Comparison of ENCODE assay signal across 13 cellular contexts in the genomic region with DNA sequence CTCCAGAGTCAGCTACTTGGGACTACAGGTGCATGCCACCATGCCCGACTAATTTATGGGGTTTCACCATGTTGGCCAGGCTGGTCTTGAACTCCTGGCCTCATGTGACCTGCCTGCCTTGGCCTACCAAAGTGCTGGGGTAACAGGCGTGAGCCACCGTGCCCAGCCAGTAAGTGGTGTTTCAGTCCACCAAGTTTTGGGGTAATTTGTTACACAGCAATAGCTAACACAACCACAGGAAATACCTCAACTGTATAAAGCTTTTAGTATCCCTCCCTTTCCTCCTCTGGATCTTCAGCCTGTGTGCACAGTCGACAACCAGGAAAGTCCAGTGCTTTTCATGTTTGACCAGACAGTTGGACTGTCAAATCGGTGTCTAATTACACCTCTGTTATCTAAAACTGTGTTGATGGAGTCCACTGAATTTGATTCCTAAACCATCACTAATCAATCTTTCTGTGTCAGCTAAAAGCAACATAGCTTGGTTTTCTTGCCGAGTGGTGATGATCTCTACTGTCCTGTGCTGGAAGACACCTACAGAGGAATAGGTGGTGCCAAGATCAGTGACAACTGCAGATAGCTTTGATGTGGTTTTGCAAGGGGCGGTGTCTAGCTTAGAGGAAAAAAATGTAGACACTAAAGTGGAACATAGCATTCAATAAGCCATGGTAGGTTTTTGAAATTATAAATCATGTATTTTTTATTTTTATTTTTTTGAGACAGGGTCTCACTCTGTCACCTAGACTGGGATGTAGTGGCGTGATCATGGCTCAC. TPM values are rescaled to one million over a fixed set of nuclear protein-coding genes. Genes with fewer than 3 reads are reported as not detected.
DNase-seq lines count a peak whose midpoint lies in the region; ATAC-seq and TF ChIP-seq lines count a peak whose summit lies in the region.
"Had no signal": no experiment of that assay in that cellular context is flagged by ENCODE, and none has a peak within 500 bp of the region (broad histone marks: within the 10 kb centered on the region; RNA-seq: fewer than 3 reads in every experiment).

No MANE protein-coding gene starts in this region.

- H3K27ac Mint-ChIP-seq in CD4-positive, alpha-beta memory T cell, result peak overlapping the region; percentile 43 to 95 (median 88)
- peak overlapping the region; percentile 5 for H3K27ac Mint-ChIP-seq in progenitor cell of endocrine pancreas

- H3K4me3 ChIP-seq in CD4-positive, alpha-beta memory T cell (ENCODE audit: low read length in 2 of 2), result no peak overlapping the region
- H3K4me3 ChIP-seq: lower lobe of right lung, vagina had no signal

- TF ChIP-seq CTCF in progenitor cell of endocrine pancreas (IDR thresholded peaks at IDR 0.05; ENCODE audit: unreplicated experiment), result no peak

- POLR2A ChIA-PET in CD4-positive, alpha-beta memory T cell (lab: Charles Lee; ENCODE audit: partially characterized antibody), result interaction anchor here (0.9 to 5.0 kb wide), 7 partner anchors 9 to 68 kb away, joined by 3 to 46 read pairs (median 3); a partner anchor contains a TSS

- peak; percentile 78 to 88 (median 81) for DNase-seq in CD4-positive, alpha-beta memory T cell
- peak; percentile 33 for DNase-seq in activated CD4-positive, CD25-positive, alpha-beta regulatory T cell treated with anti-CD3 and anti-CD28 coated beads, Interleukin-2, amount 50 U/mL, for 72 hours
- peak; percentile 78 for DNase-seq in activated effector memory CD4-positive, alpha-beta T cell treated with anti-CD3 and anti-CD28 coated beads, Interleukin-2, amount 50 U/mL, for 16 hours
- DNase-seq in progenitor cell of endocrine pancreas (ENCODE audit: low spot score, unreplicated experiment), result no peak
- DNase-seq in SIG-M5 treated with dmso at 0.1 percent for 504 hours (lab: John Stamatoyannopoulos, UW; ENCODE audit: unreplicated experiment), result no peak
- no peak for DNase-seq in AML-193 (lab: John Stamatoyannopoulos, UW)
- DNase-seq in HK-2 (ENCODE audit: unreplicated experiment), result no peak
- DNase-seq: GDM1, hypothalamus, lower lobe of right lung, NCI-H446 had no signal

- CTCF ChIA-PET in CD4-positive, alpha-beta memory T cell (lab: Charles Lee; ENCODE audit: partially characterized antibody), result interaction anchor here (0.9 to 1.8 kb wide), 11 partner anchors 8 to 522 kb away, joined by 3 to 10 read pairs (median 4); no protein-coding TSS in a partner anchor

- no peaks in the 10 kb centered on the region for H3K9me3 ChIP-seq in CD4-positive, alpha-beta memory T cell (ENCODE audit: control insufficient read depth in 1 of 2, low read length in 2 of 2)
- H3K9me3 ChIP-seq: lower lobe of right lung, vagina had no signal

- peaks cover 24 to 32% (median 26%) of the 10 kb centered on the region in 4 donors for H3K4me1 Mint-ChIP-seq in CD4-positive, alpha-beta memory T cell
- no peaks in the 10 kb centered on the region for H3K4me1 Mint-ChIP-seq in progenitor cell of endocrine pancreas (ENCODE audit: low read depth)

- peaks cover 0 to 7% (median 3%) of the 10 kb centered on the region in 8 donors for H3K9me3 Mint-ChIP-seq in CD4-positive, alpha-beta memory T cell
- H3K9me3 Mint-ChIP-seq in progenitor cell of endocrine pancreas (ENCODE audit: low read depth), result peaks cover 3% of the 10 kb centered on the region

- no peaks in the 10 kb centered on the region for H3K27me3 Mint-ChIP-seq in CD4-positive, alpha-beta memory T cell
- no peaks in the 10 kb centered on the region for H3K27me3 Mint-ChIP-seq in progenitor cell of endocrine pancreas

- intact Hi-C loops in CD4-positive, alpha-beta memory T cell (cut with micrococcal nuclease), result loop anchor here (1.0 kb wide), 2 partner anchors 21 to 39 kb away; a partner anchor contains a TSS

- peaks cover 20% of the 10 kb centered on the region for H3K4me1 ChIP-seq in CD4-positive, alpha-beta memory T cell (ENCODE audit: insufficient read depth, low read length)
- H3K4me1 ChIP-seq: lower lobe of right lung, vagina had no signal

- H3K36me3 Mint-ChIP-seq in CD4-positive, alpha-beta memory T cell, result peaks cover 40 to 42% of the 10 kb centered on the region in 2 donors
- peaks cover 49% of the 10 kb centered on the region for H3K36me3 Mint-ChIP-seq in progenitor cell of endocrine pancreas (ENCODE audit: insufficient read depth)

- peak overlapping the region in 7 of 8 donors; percentile 14 to 65 (median 50) for H3K4me3 Mint-ChIP-seq in CD4-positive, alpha-beta memory T cell
- H3K4me3 Mint-ChIP-seq in progenitor cell of endocrine pancreas (ENCODE audit: low read depth), result no peak overlapping the region

- H3K27me3 ChIP-seq in CD4-positive, alpha-beta memory T cell (ENCODE audit: insufficient read depth, low read length), result no peaks in the 10 kb centered on the region
- H3K27me3 ChIP-seq: vagina had no signal

- H3K27ac ChIP-seq in CD4-positive, alpha-beta memory T cell (ENCODE audit: low read depth, low read length), result peak overlapping the region; percentile 43
- H3K27ac ChIP-seq: lower lobe of right lung, vagina had no signal

- no peak for ATAC-seq in HG02763 (IDR thresholded peaks at IDR 0.05; ENCODE audit: unreplicated experiment)

- peaks cover 14% of the 10 kb centered on the region for H3K36me3 ChIP-seq in CD4-positive, alpha-beta memory T cell (ENCODE audit: insufficient read depth, low read length)

RNA-seq across cellular contexts. Expression of a gene that starts 22.2 kb away (rescaled TPM):
- total RNA-seq in CD4-positive, alpha-beta memory T cell, result 10 to 100 TPM; 27.9 to 29.5 TPM
- 10 to 100 TPM; 19.6 to 25.5 TPM for polyA plus RNA-seq in CD4-positive, alpha-beta memory T cell
- total RNA-seq in progenitor cell of endocrine pancreas, result 14.4 and 15.2 TPM in 2 replicates

RNA-seq across cellular contexts. Expression of a gene that starts 38.4 kb away (rescaled TPM):
- total RNA-seq in CD4-positive, alpha-beta memory T cell, result 10 to 100 TPM; 17.0 to 17.5 TPM
- polyA plus RNA-seq in CD4-positive, alpha-beta memory T cell, result 10 to 100 TPM in 1 of 2 donors, 1 to 10 TPM in 1; 6.3 to 13.1 TPM
- total RNA-seq in progenitor cell of endocrine pancreas, result 38.5 and 40.2 TPM in 2 replicates

Comparison
In these comparisons a context has a peak if more than half of its experiments do, and no peak if none do; other contexts are left out.
1. DNase-seq: peak in CD4-positive, alpha-beta memory T cell (5 of 5), activated CD4-positive, CD25-positive, alpha-beta regulatory T cell treated with anti-CD3 and anti-CD28 coated beads, Interleukin-2, amount 50 U/mL, for 72 hours (single experiment) and activated effector memory CD4-positive, alpha-beta T cell treated with anti-CD3 and anti-CD28 coated beads, Interleukin-2, amount 50 U/mL, for 16 hours (single experiment); none in progenitor cell of endocrine pancreas (single experiment), SIG-M5 treated with dmso at 0.1 percent for 504 hours (single experiment), AML-193 (0 of 2) and HK-2 (single experiment).